Comparison of ENCODE assay signal across 8 cellular contexts in the genomic region with DNA sequence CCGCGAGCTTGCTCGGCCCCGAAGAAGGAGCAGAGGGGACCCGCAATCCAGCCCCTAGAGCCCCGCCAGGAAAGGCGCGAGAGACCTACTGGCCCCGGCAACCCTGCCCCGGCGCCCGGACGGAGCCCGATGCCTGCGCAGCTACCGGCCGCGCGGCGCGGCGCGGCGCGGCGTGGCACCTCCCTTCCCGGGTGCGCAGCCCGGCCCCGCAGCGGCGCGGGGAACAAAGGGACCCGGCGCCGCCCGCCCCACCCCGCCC. TPM values are rescaled to one million over a fixed set of nuclear protein-coding genes. Genes with fewer than 3 reads are reported as not detected.
DNase-seq lines count a peak whose midpoint lies in the region; ATAC-seq and TF ChIP-seq lines count a peak whose summit lies in the region.

No MANE protein-coding gene starts in this region.

- ATAC-seq in PC-3, result peak; percentile 1
- no peak for ATAC-seq in GM21737 (IDR thresholded peaks at IDR 0.05; ENCODE audit: unreplicated experiment)
- ATAC-seq in HG02623 (IDR thresholded peaks at IDR 0.05; ENCODE audit: unreplicated experiment), result no peak

- H3K9me3 ChIP-seq in PC-3 (ENCODE audit: low read length) (no peaks in the 10 kb centered on the region), fibroblast of lung (ENCODE audit: control insufficient read depth, insufficient read depth, low read depth, low read length) (no peaks in the 10 kb centered on the region), ovary (no peaks in the 10 kb centered on the region), thyroid gland (no peaks in the 10 kb centered on the region)

- WGBS in ovary, 3 donors, result 0 to 1% (median 0%) methylated on average over 25 to 38 of the region's 38 CpGs
- WGBS in thyroid gland, 2 donors, result 2% methylated on average over 7 to 24 of the region's 38 CpGs

- H3K4me3 ChIP-seq in PC-3 (ENCODE audit: low read length) (peak overlapping the region; percentile 93), fibroblast of lung (replicated peaks in 1 of 4; ENCODE audit: control extremely low read depth in 1 of 4, insufficient read depth in 1 of 4, low read depth in 3 of 4, low read length in 4 of 4) (peak overlapping the region; percentile 56 to 72 (median 66)), ovary (peak overlapping the region; percentile 39), thyroid gland (replicated peaks in 1 of 3) (peak overlapping the region in 1 of 3 donors; percentile 44)

- no peaks in the 10 kb centered on the region for H3F3A ChIP-seq in PC-3 (ENCODE audit: low read length, unreplicated experiment)

- H3K9ac ChIP-seq in PC-3 (ENCODE audit: low read length) (peak overlapping the region; percentile 51), fibroblast of lung (ENCODE audit: insufficient read depth, low read length) (peak overlapping the region; percentile 13)

- intact Hi-C loops in PC-3 (cut with micrococcal nuclease), result loop anchor here (1.0 to 10.0 kb wide), 9 partner anchors 63 to 978 kb away; no protein-coding TSS in a partner anchor
- intact Hi-C loops in ovary (cut with DNase I), result no loop called here
- intact Hi-C loops in thyroid gland (cut with DNase I), result no loop called here

- peak overlapping the region; percentile 92 for H3K4me2 ChIP-seq in PC-3 (ENCODE audit: low read length)
- H3K4me2 ChIP-seq in fibroblast of lung (ENCODE audit: extremely low read depth, insufficient read depth, low read length), result peak overlapping the region; percentile 83

- no TSS peak for BruUV-seq in PC-3 (replicated peaks; lab: Mats Ljungman, UMichigan)

- peak overlapping the region; percentile 76 for H2AFZ ChIP-seq in PC-3 (ENCODE audit: low read length)
- H2AFZ ChIP-seq in fibroblast of lung (ENCODE audit: low read length), result peak overlapping the region; percentile 51

- CTCF ChIA-PET in PC-3 (lab: Charles Lee), result interaction anchor here (0.6 kb wide), 1 partner anchor 246 kb away, joined by 7 read pairs; no protein-coding TSS in a partner anchor

- H3K36me3 ChIP-seq in PC-3 (ENCODE audit: low read depth, low read length) (no peaks in the 10 kb centered on the region), fibroblast of lung (ENCODE audit: control insufficient read depth, insufficient read depth, low read length) (no peaks in the 10 kb centered on the region), ovary (no peaks in the 10 kb centered on the region), thyroid gland (no peaks in the 10 kb centered on the region)

- H3K4me1 ChIP-seq in PC-3 (ENCODE audit: insufficient read depth, low read length) (peaks cover 51% of the 10 kb centered on the region), fibroblast of lung (ENCODE audit: control insufficient read depth, extremely low read depth, insufficient read depth, low read length) (no peaks in the 10 kb centered on the region), ovary (ENCODE audit: insufficient read depth) (peaks cover 4% of the 10 kb centered on the region), thyroid gland (peaks cover 4 to 17% of the 10 kb centered on the region in 2 donors)

- 0 out of 2 replicates have a peak, but pooled peaks cover 7% of the 10 kb centered on the region for H4K20me1 ChIP-seq in PC-3 (ENCODE audit: low read length)
- H4K20me1 ChIP-seq in fibroblast of lung (ENCODE audit: control insufficient read depth, extremely low read depth, insufficient read depth, low read length), result no peaks in the 10 kb centered on the region

- H3K79me2 ChIP-seq in PC-3 (ENCODE audit: low read length) (peaks cover 56% of the 10 kb centered on the region), fibroblast of lung (ENCODE audit: control insufficient read depth, insufficient read depth, low read length) (no peaks in the 10 kb centered on the region)

- TF ChIP-seq EP300 in ovary (IDR thresholded peaks at IDR 0.05), result no peak

- TF ChIP-seq CTCF in PC-3 (conservative IDR thresholded peaks at IDR 0.05; ENCODE audit: low read depth, low read length), result no peak
- TF ChIP-seq CTCF in fibroblast of lung (conservative IDR thresholded peaks at IDR 0.05 in 1 of 2, IDR thresholded peaks at IDR 0.05 in 1 of 2; ENCODE audit: low read depth in 1 of 2, low read length in 2 of 2), result no peak
- no peak for TF ChIP-seq CTCF in ovary (IDR thresholded peaks at IDR 0.05)
- no peak for TF ChIP-seq CTCF in thyroid gland (IDR thresholded peaks at IDR 0.05)

- no peak overlapping the region for H3K27ac ChIP-seq in PC-3 (ENCODE audit: low read length)
- no peak overlapping the region for H3K27ac ChIP-seq in fibroblast of lung (ENCODE audit: insufficient read depth, low read length)
- peak overlapping the region in 1 of 2 donors; percentile 46 for H3K27ac ChIP-seq in ovary
- peak overlapping the region in 1 of 3 donors; percentile 57 for H3K27ac ChIP-seq in thyroid gland

- DNase-seq in COLO668 (lab: John Stamatoyannopoulos, UW; ENCODE audit: unreplicated experiment), result peak; percentile 87
- DNase-seq in PC-3, result peak; percentile 12
- DNase-seq in fibroblast of lung (ENCODE audit: low read depth in 2 of 2), result no peak
- DNase-seq in ovary, result peak in 2 of 5 donors; percentile 22 to 34
- no peak for DNase-seq in thyroid gland
- no peak for DNase-seq in CD1c-positive myeloid dendritic cell (ENCODE audit: extremely low spot score)

- no peaks in the 10 kb centered on the region for H3K9me2 ChIP-seq in PC-3 (replicated peaks; ENCODE audit: low read length)

- TF ChIP-seq POLR2A in ovary (IDR thresholded peaks at IDR 0.05) (no peak), thyroid gland (IDR thresholded peaks at IDR 0.05) (no peak)

- H3K27me3 ChIP-seq in PC-3 (ENCODE audit: low read length) (no peaks in the 10 kb centered on the region), fibroblast of lung (ENCODE audit: control insufficient read depth, insufficient read depth, low read length) (no peaks in the 10 kb centered on the region), ovary (no peaks in the 10 kb centered on the region), thyroid gland (no peaks in the 10 kb centered on the region)

- POLR2A ChIA-PET in PC-3 (lab: Charles Lee; ENCODE audit: unreplicated experiment), result interaction anchor here (0.5 to 1.3 kb wide), 3 partner anchors 11 to 334 kb away, joined by 4 to 24 read pairs (median 4); no protein-coding TSS in a partner anchor

RNA-seq across cellular contexts. Expression of gene CDH2, which starts 0.3 kb away (rescaled TPM):
- total RNA-seq in PC-3 (2014; rRNA removed), result 34.0 and 39.2 TPM in 2 replicates
- 2.0 and 8.7 TPM in 2 replicates for total RNA-seq in fibroblast of lung
- polyA plus RNA-seq in fibroblast of lung, result 15.3 and 18.9 TPM in 2 replicates
- 7.3 and 9.9 TPM in 2 replicates for polyA plus RNA-seq in fibroblast of lung (2012)
- polyA minus RNA-seq in fibroblast of lung (ENCODE audit: low replicate concordance), result 9.0 and 18.1 TPM in 2 replicates
- total RNA-seq in ovary, result 10 to 100 TPM in 4 of 7 donors, 1 to 10 TPM in 3; 2.9 to 15.4 (median 10.1) TPM
- polyA plus RNA-seq in ovary, result 10 to 100 TPM; 12.3 to 78.3 TPM
- 1 to 10 TPM in 3 of 4 donors, under 1 TPM in 1; 0.78 to 7.9 (median 3.3) TPM for total RNA-seq in thyroid gland

Comparison
In these comparisons a context has a peak if more than half of its experiments do, and no peak if none do; other contexts are left out.
1. DNase-seq: peak in COLO668 (single experiment) and PC-3 (single experiment); none in fibroblast of lung (0 of 2), thyroid gland (0 of 2) and CD1c-positive myeloid dendritic cell (single experiment).